7 cellular contexts compared by ENCODE assay signal in the genomic region with DNA sequence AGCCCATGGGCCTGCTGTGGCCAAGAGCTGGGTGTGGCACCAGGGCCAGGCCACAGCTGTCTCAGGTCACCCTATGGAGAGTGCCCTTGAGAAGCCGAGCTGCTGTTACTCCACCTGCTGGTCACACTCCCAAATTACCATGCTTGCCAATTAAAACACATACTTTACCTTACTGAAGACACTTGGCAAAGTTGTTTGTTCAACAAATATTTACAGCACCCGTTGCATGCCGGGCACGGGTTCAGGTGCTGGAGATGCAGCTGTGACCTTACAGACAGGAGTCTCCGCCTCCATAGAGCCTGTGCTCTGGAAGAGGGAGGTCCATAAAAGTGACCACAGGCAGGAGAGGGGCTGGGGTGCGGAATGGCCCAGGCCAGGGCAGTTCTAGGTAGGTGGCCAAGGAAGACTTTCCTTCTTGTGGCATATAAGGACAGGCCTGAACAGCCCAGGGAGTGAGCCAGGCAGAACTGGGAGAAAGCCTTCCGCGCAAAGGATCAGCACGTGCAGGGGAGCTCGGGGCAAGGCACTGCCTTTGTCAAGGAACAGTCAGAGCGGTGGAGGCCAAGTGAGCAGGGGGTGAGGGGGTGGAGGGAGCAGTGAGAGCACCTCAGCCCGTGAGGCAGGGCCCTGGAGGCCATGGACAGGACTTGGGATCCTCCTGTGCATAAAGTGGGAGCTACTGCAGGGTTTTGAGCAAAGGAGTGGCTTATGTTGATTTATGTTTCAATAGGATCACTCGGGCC. TPM values are rescaled to one million over a fixed set of nuclear protein-coding genes. Genes with fewer than 3 reads are reported as not detected.
DNase-seq lines count a peak whose midpoint lies in the region; ATAC-seq and TF ChIP-seq lines count a peak whose summit lies in the region.

No MANE protein-coding gene starts in this region.

- CTCF ChIA-PET in Panc1 (lab: Charles Lee), result interaction anchor here (0.5 to 1.3 kb wide), 5 partner anchors 10 to 378 kb away, joined by 3 to 8 read pairs (median 4); no protein-coding TSS in a partner anchor
- CTCF ChIA-PET in activated naive CD4-positive, alpha-beta T cell treated with anti-CD3 and anti-CD28 coated beads, Interleukin-2, amount 10 ng/mL, durations not matched to agents 7 days and 5 days (lab: Charles Lee), result interaction anchor here (0.8 to 3.5 kb wide), 11 partner anchors 9 to 485 kb away, joined by 3 to 19 read pairs (median 4); no protein-coding TSS in a partner anchor

- in situ Hi-C loops in Panc1 (cut with HindIII; ENCODE audit: low pct_unique_long_range_greater_than_20kb, low sequenced_read_pairs), result no loop called here

- peak; percentile 96 for ATAC-seq in Panc1
- peak; percentile 46 to 83 (median 78) for ATAC-seq in heart left ventricle
- ATAC-seq in sciatic nerve, result peak; percentile 63
- no peak for ATAC-seq in GM21367 (IDR thresholded peaks at IDR 0.05; ENCODE audit: unreplicated experiment)

- H3K9me3 ChIP-seq in Panc1 (ENCODE audit: control insufficient read depth, insufficient read depth, low read depth, low read length), result no peaks in the 10 kb centered on the region
- H3K9me3 ChIP-seq in heart left ventricle, result no peaks in the 10 kb centered on the region

- no peaks in the 10 kb centered on the region for H3K4me1 ChIP-seq in Panc1 (ENCODE audit: control insufficient read depth, insufficient read depth, low read length)
- H3K4me1 ChIP-seq in heart left ventricle, result peaks cover 0 to 12% (median 0%) of the 10 kb centered on the region in 12 donors

- POLR2A ChIA-PET in Panc1 (lab: Charles Lee), result no interaction called here

- H3K4me3 Mint-ChIP-seq in activated naive CD4-positive, alpha-beta T cell treated with anti-CD3 and anti-CD28 coated beads, Interleukin-2, amount 10 ng/mL, durations not matched to agents 7 days and 5 days, result no peak overlapping the region

- no peak for TF ChIP-seq POLR2A in heart left ventricle (IDR thresholded peaks at IDR 0.05)

- DNase-seq in GM10266 (ENCODE audit: extremely low spot score) (peak; percentile 51), HPDE6-E6E7 (ENCODE audit: extremely low spot score) (peak; percentile 60), Panc1 (ENCODE audit: low read depth, low spot score) (peak; percentile 35), heart left ventricle (peak in 2 of 5 donors; percentile 48 to 49), sciatic nerve (ENCODE audit: low spot score) (no peak)
- peak; percentile 61 for DNase-seq in activated naive CD4-positive, alpha-beta T cell treated with anti-CD3 and anti-CD28 coated beads, Interleukin-2, amount 10 ng/mL, durations not matched to agents 7 days and 5 days

- H3K27ac ChIP-seq in Panc1 (ENCODE audit: low read length) (no peak overlapping the region), heart left ventricle (peak overlapping the region in 1 of 12 donors; percentile 20)

- intact Hi-C loops in Panc1 (cut with micrococcal nuclease; ENCODE audit: unreplicated experiment) (no loop called here), heart left ventricle (cut with DNase I) (no loop called here), sciatic nerve (cut with DNase I) (no loop called here)

- H3K27me3 ChIP-seq in Panc1 (ENCODE audit: control insufficient read depth, insufficient read depth, low read length) (no peaks in the 10 kb centered on the region), heart left ventricle (no peaks in the 10 kb centered on the region)

- H3K4me3 ChIP-seq in Panc1 (ENCODE audit: low read depth in 2 of 2, low read length in 2 of 2), result no peak overlapping the region
- H3K4me3 ChIP-seq in heart left ventricle, result no peak overlapping the region

- H3K36me3 ChIP-seq in Panc1 (ENCODE audit: control insufficient read depth, insufficient read depth, low read length) (peaks cover 11% of the 10 kb centered on the region), heart left ventricle (peaks cover 5 to 100% (median 98%) of the 10 kb centered on the region in 9 donors)

- H3K27me3 Mint-ChIP-seq in activated naive CD4-positive, alpha-beta T cell treated with anti-CD3 and anti-CD28 coated beads, Interleukin-2, amount 10 ng/mL, durations not matched to agents 7 days and 5 days, result no peaks in the 10 kb centered on the region

- no TSS peak for BruUV-seq in Panc1 (replicated peaks; lab: Mats Ljungman, UMichigan)

- TF ChIP-seq CTCF in GM10266 (IDR thresholded peaks at IDR 0.05; ENCODE audit: control insufficient read depth, insufficient read depth, low read depth, missing control alignments), result peak; percentile 58
- TF ChIP-seq CTCF in Panc1 (IDR thresholded peaks at IDR 0.05), result peak; percentile 86
- peak; percentile 43 to 71 (median 58) for TF ChIP-seq CTCF in heart left ventricle (IDR thresholded peaks at IDR 0.05)

- H3K36me3 Mint-ChIP-seq in activated naive CD4-positive, alpha-beta T cell treated with anti-CD3 and anti-CD28 coated beads, Interleukin-2, amount 10 ng/mL, durations not matched to agents 7 days and 5 days, result peaks cover 65% of the 10 kb centered on the region

- H3K4me1 Mint-ChIP-seq in activated naive CD4-positive, alpha-beta T cell treated with anti-CD3 and anti-CD28 coated beads, Interleukin-2, amount 10 ng/mL, durations not matched to agents 7 days and 5 days, result no peaks in the 10 kb centered on the region

- peak overlapping the region; percentile 78 for H3K27ac Mint-ChIP-seq in activated naive CD4-positive, alpha-beta T cell treated with anti-CD3 and anti-CD28 coated beads, Interleukin-2, amount 10 ng/mL, durations not matched to agents 7 days and 5 days

- no peaks in the 10 kb centered on the region for H3K9me3 Mint-ChIP-seq in activated naive CD4-positive, alpha-beta T cell treated with anti-CD3 and anti-CD28 coated beads, Interleukin-2, amount 10 ng/mL, durations not matched to agents 7 days and 5 days

- WGBS in heart left ventricle, 4 donors, result 80 to 85% (median 82%) methylated on average over 13 of the region's 13 CpGs

RNA-seq across cellular contexts. Expression of a gene that starts 23.6 kb away (rescaled TPM):
- 0.90 TPM for total RNA-seq in Panc1 (2021; ENCODE audit: unreplicated experiment)
- 0.29 TPM for polyA plus RNA-seq in Panc1 (2012; ENCODE audit: insufficient read length)
- total RNA-seq in heart left ventricle, result under 1 TPM; 0.16 to 0.94 (median 0.44) TPM
- polyA plus RNA-seq in heart left ventricle, result under 1 TPM; 0.17 to 0.38 TPM
- 1.2 TPM for total RNA-seq in sciatic nerve
